In the genomic region with DNA sequence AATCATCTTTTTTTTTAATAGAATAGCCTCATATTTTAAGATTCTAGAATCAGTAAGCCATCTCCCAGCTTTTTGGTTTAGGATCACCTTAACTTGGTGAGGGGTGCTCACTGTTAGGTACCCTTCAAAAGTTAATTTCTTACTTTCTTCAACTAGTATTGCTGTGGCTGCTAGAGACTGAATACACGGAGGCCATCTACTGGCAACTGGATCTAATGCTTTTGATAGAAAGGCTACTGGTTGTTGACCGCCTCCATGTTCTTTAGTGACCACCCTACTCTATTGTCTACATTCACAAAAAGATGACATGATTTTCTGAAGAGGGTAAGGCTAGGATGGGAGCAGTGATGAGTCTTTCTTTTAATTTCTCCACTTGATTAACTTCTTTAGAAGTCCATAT, we compare ENCODE assay signal across 12 cellular contexts. TPM values are rescaled to one million over a fixed set of nuclear protein-coding genes. Genes with fewer than 3 reads are reported as not detected.
DNase-seq lines count a peak whose midpoint lies in the region; ATAC-seq, FAIRE-seq and TF ChIP-seq lines count a peak whose summit lies in the region.
"Had no signal": no experiment of that assay in that cellular context is flagged by ENCODE, and none has a peak within 500 bp of the region (broad histone marks: within the 10 kb centered on the region; RNA-seq: fewer than 3 reads in every experiment).

No MANE protein-coding gene starts in this region.

- H3K27me3 Mint-ChIP-seq in neural crest cell (ENCODE audit: low read depth) = peaks cover 9% of the 10 kb centered on the region
- peaks cover 33% of the 10 kb centered on the region for H3K27me3 Mint-ChIP-seq in activated CD4-positive, alpha-beta memory T cell treated with anti-CD3 and anti-CD28 coated beads, Interleukin-2, amount 10 ng/mL, durations not matched to agents 7 days and 5 days

- H3K9me3 Mint-ChIP-seq in neural crest cell = no peaks in the 10 kb centered on the region
- no peaks in the 10 kb centered on the region for H3K9me3 Mint-ChIP-seq in activated CD4-positive, alpha-beta memory T cell treated with anti-CD3 and anti-CD28 coated beads, Interleukin-2, amount 10 ng/mL, durations not matched to agents 7 days and 5 days
- H3K9me3 Mint-ChIP-seq: memory B cell had no signal

- H3K4me3 ChIP-seq in K562 = no peak overlapping the region
- H3K4me3 ChIP-seq: vagina had no signal

- no peak overlapping the region for H3K4me2 ChIP-seq in K562 (ENCODE audit: insufficient read depth, low read length)

- no peak overlapping the region for H3K4me3 Mint-ChIP-seq in neural crest cell
- H3K4me3 Mint-ChIP-seq in activated CD4-positive, alpha-beta memory T cell treated with anti-CD3 and anti-CD28 coated beads, Interleukin-2, amount 10 ng/mL, durations not matched to agents 7 days and 5 days = no peak overlapping the region
- H3K4me3 Mint-ChIP-seq: memory B cell had no signal

- TF ChIP-seq RAD21 in K562 (CRISPR knock-in tag; conservative IDR thresholded peaks at IDR 0.05 in 1 of 2, IDR thresholded peaks at IDR 0.05 in 1 of 2) = peak; percentile 10 to 59; a peak in 2 of 4 replicates

- no peaks in the 10 kb centered on the region for H3K79me2 ChIP-seq in K562 (ENCODE audit: control insufficient read depth, insufficient read depth, low read length)

- BruUV-seq in K562 (replicated peaks; lab: Mats Ljungman, UMichigan) = no TSS peak

- POLR2A ChIA-PET in K562 (lab: Yijun Ruan, JAX) = interaction anchor here (1.6 kb wide), 1 partner anchor 9 kb away, joined by 6 read pairs; no protein-coding TSS in a partner anchor
- POLR2A ChIA-PET in activated CD4-positive, alpha-beta memory T cell treated with anti-CD3 and anti-CD28 coated beads, Interleukin-2, amount 10 ng/mL, durations not matched to agents 7 days and 5 days (lab: Charles Lee) = interaction anchor here (0.8 kb wide), 1 partner anchor 77 kb away, joined by 3 read pairs; no protein-coding TSS in a partner anchor

- TF ChIP-seq POLR2A in K562 (conservative IDR thresholded peaks at IDR 0.05) = no peak

- no peak overlapping the region for H2AFZ ChIP-seq in K562 (ENCODE audit: low read depth, low read length)

- no peaks in the 10 kb centered on the region for H3K9me1 ChIP-seq in K562 (ENCODE audit: control insufficient read depth, insufficient read depth, low read length)

- no peaks in the 10 kb centered on the region for H3K4me1 Mint-ChIP-seq in neural crest cell
- H3K4me1 Mint-ChIP-seq in activated CD4-positive, alpha-beta memory T cell treated with anti-CD3 and anti-CD28 coated beads, Interleukin-2, amount 10 ng/mL, durations not matched to agents 7 days and 5 days = peaks cover 6% of the 10 kb centered on the region
- H3K4me1 Mint-ChIP-seq: memory B cell had no signal

- no peak overlapping the region for H3K27ac Mint-ChIP-seq in neural crest cell (ENCODE audit: unreplicated experiment)
- no peak overlapping the region for H3K27ac Mint-ChIP-seq in activated CD4-positive, alpha-beta memory T cell treated with anti-CD3 and anti-CD28 coated beads, Interleukin-2, amount 10 ng/mL, durations not matched to agents 7 days and 5 days
- H3K27ac Mint-ChIP-seq: memory B cell had no signal

- DNase-seq in ELR (ENCODE audit: low read depth) = peak; percentile 23
- peak; percentile 49 for DNase-seq in HT-29 (ENCODE audit: low spot score)
- peak in 1 of 4 experiments; percentile 23 for DNase-seq in K562 (ENCODE audit: extremely low read depth in 1 of 4, low spot score in 3 of 4)
- DNase-seq in neural crest cell (ENCODE audit: low read depth, low spot score) = no peak
- no peak for DNase-seq in activated CD4-positive, alpha-beta memory T cell treated with anti-CD3 and anti-CD28 coated beads, Interleukin-2, amount 10 ng/mL, durations not matched to agents 7 days and 5 days
- DNase-seq: activated T-cell treated with anti-CD3 and anti-CD28 coated beads for 4 hours, caudate nucleus, retina had no signal

- intact Hi-C loops in K562 (cut with micrococcal nuclease) = no loop called here

- CTCF ChIA-PET in K562 (lab: Yijun Ruan, JAX; ENCODE audit: low intra/inter-chr PET ratio) = interaction anchor here (0.9 to 1.1 kb wide), 2 partner anchors 32 to 62 kb away, joined by 3 read pairs; a partner anchor contains a TSS
- CTCF ChIA-PET in activated CD4-positive, alpha-beta memory T cell treated with anti-CD3 and anti-CD28 coated beads, Interleukin-2, amount 10 ng/mL, durations not matched to agents 7 days and 5 days (lab: Charles Lee) = interaction anchor here (1.5 kb wide), 1 partner anchor 62 kb away, joined by 6 read pairs; a partner anchor contains a TSS

- H3K27ac ChIP-seq in K562 (ENCODE audit: extremely low read depth, low read depth, low read length) = no peak overlapping the region
- H3K27ac ChIP-seq: vagina had no signal

- TF ChIP-seq CTCF in K562 (IDR thresholded peaks at IDR 0.05 in 2 of 3, conservative IDR thresholded peaks at IDR 0.05 in 1 of 3; ENCODE audit: insufficient read depth in 2 of 3, low read depth in 1 of 3, low read length in 3 of 3) = peak; percentile 22 to 51 (median 33); a peak in 4 of 6 replicates
- TF ChIP-seq CTCF in neural crest cell (conservative IDR thresholded peaks at IDR 0.05) = peak; percentile 45

- H3K36me3 ChIP-seq in K562 (ENCODE audit: control insufficient read depth, insufficient read depth, low read length) = no peaks in the 10 kb centered on the region
- H3K36me3 ChIP-seq: vagina had no signal

- WGBS in K562 (ENCODE audit: insufficient coverage, low coverage, missing lambda C conversion rate) = 7% methylated on average over 2 of the region's 2 CpGs

- no peak for FAIRE-seq in K562 (lab: Jason Lieb, UNC)

- no peaks in the 10 kb centered on the region; the same call in 1 of the 2 replicates for H4K20me1 ChIP-seq in K562 (replicated peaks; ENCODE audit: control insufficient read depth, insufficient read depth, low read length)

- H3K9me3 ChIP-seq in K562 (replicated peaks; ENCODE audit: control insufficient read depth, insufficient read depth, low read depth, low read length) = no peaks in the 10 kb centered on the region
- H3K9me3 ChIP-seq: vagina had no signal

- no peaks in the 10 kb centered on the region for H3K36me3 Mint-ChIP-seq in neural crest cell (ENCODE audit: low read depth)
- no peaks in the 10 kb centered on the region for H3K36me3 Mint-ChIP-seq in activated CD4-positive, alpha-beta memory T cell treated with anti-CD3 and anti-CD28 coated beads, Interleukin-2, amount 10 ng/mL, durations not matched to agents 7 days and 5 days (ENCODE audit: low read depth)
- H3K36me3 Mint-ChIP-seq: memory B cell had no signal

- peaks cover 0 to 3% of the 10 kb centered on the region in 2 experiments; a peak in 2 of 5 replicates for H3K4me1 ChIP-seq in K562 (replicated peaks in 1 of 2; ENCODE audit: control insufficient read depth in 2 of 2, insufficient read depth in 2 of 2, low read length in 2 of 2)
- H3K4me1 ChIP-seq: vagina had no signal

- ATAC-seq in K562 (peak; percentile 55; the same call in 1 of the 3 replicates), GM19467 (IDR thresholded peaks at IDR 0.05; ENCODE audit: unreplicated experiment) (no peak), HG03520 (IDR thresholded peaks at IDR 0.05; ENCODE audit: unreplicated experiment) (no peak)

- in situ Hi-C loops in K562 (cut with MboI) = no loop called here

- H3K9ac ChIP-seq in K562 (ENCODE audit: insufficient read depth in 1 of 2, low read depth in 2 of 2, low read length in 2 of 2) = no peak overlapping the region

- peaks cover 19 to 21% of the 10 kb centered on the region in 2 experiments for H3K27me3 ChIP-seq in K562 (ENCODE audit: control insufficient read depth in 2 of 2, insufficient read depth in 2 of 2, low read length in 2 of 2)
- H3K27me3 ChIP-seq: vagina had no signal

- no peak for TF ChIP-seq EP300 in K562 (IDR thresholded peaks at IDR 0.05; ENCODE audit: low read length)

RNA-seq across cellular contexts. Expression of a gene that starts 16.7 kb away (rescaled TPM):
- 1.1 TPM in 1 of 2 replicates, not detected in the other for total RNA-seq in HT-29 (2014; rRNA removed; shearing (Covaris generic))
- total RNA-seq in K562 (2011; cell fraction: chromatin; rRNA removed; ENCODE audit: low replicate concordance) = not detected in 2 replicates
- total RNA-seq in K562 (2011; cell fraction: nucleolus; rRNA removed) = not detected in 2 replicates
- not detected in 2 replicates for total RNA-seq in K562 (2011; cell fraction: nucleoplasm; rRNA removed)
- not detected in 2 replicates for total RNA-seq in K562 (2014; rRNA removed)
- total RNA-seq in K562 (2014; rRNA removed; fragmentation: Illumina TruSeq; extraction: Trizol) = not detected in 2 replicates
- not detected in 2 replicates for total RNA-seq in K562 (2015; rRNA removed; fragmentation: Illumina TruSeq; extraction: Trizol)
- total RNA-seq in K562 (2021) = not detected in 2 replicates
- polyA plus RNA-seq in K562 (2011; rRNA removed) = not detected in 2 replicates
- polyA plus RNA-seq in K562 (2011; cell fraction: cytosol; rRNA removed) = not detected in 2 replicates
- not detected in 2 replicates for polyA plus RNA-seq in K562 (2011; cell fraction: nucleus; rRNA removed)
- polyA plus RNA-seq in K562 (2012) = not detected in 2 replicates
- not detected in 2 replicates for polyA plus RNA-seq in K562 (2014; fragmentation: Illumina TruSeq; extraction: Trizol)
- not detected for polyA plus RNA-seq in K562 (2014; fragmentation: Nextera tagmentation; extraction: Ambion mirVana)
- polyA plus RNA-seq in K562 (2014; rRNA removed) = not detected in 2 replicates
- not detected in 2 replicates for polyA minus RNA-seq in K562 (2011; rRNA and poly(A)+ RNA removed)
- not detected in 2 replicates for polyA minus RNA-seq in K562 (2011; cell fraction: cytosol; rRNA and poly(A)+ RNA removed)
- polyA minus RNA-seq in K562 (2011; cell fraction: nucleus; rRNA and poly(A)+ RNA removed) = not detected in 2 replicates
- not detected in 2 replicates for total RNA-seq in neural crest cell
- not detected for total RNA-seq in activated CD4-positive, alpha-beta memory T cell treated with anti-CD3 and anti-CD28 coated beads, Interleukin-2, amount 10 ng/mL, durations not matched to agents 7 days and 5 days

RNA-seq across cellular contexts. Expression of a gene that starts 40.6 kb away (rescaled TPM):
- total RNA-seq in HT-29 (2014; rRNA removed; shearing (Covaris generic)) = 2.0 and 7.3 TPM in 2 replicates
- not detected in 2 replicates for total RNA-seq in K562 (2011; cell fraction: chromatin; rRNA removed; ENCODE audit: low replicate concordance)
- total RNA-seq in K562 (2011; cell fraction: nucleolus; rRNA removed) = not detected in 2 replicates
- total RNA-seq in K562 (2011; cell fraction: nucleoplasm; rRNA removed) = not detected in 2 replicates
- total RNA-seq in K562 (2014; rRNA removed) (not detected in 2 replicates), K562 (2014; rRNA removed; fragmentation: Illumina TruSeq; extraction: Trizol) (not detected in 2 replicates), K562 (2015; rRNA removed; fragmentation: Illumina TruSeq; extraction: Trizol) (not detected in 2 replicates), K562 (2021) (not detected in 2 replicates), neural crest cell (not detected in 2 replicates)
- polyA plus RNA-seq in K562 (2011; rRNA removed) (not detected in 2 replicates), K562 (2014; fragmentation: Illumina TruSeq; extraction: Trizol) (not detected in 2 replicates), K562 (2014; fragmentation: Nextera tagmentation; extraction: Ambion mirVana) (not detected), K562 (2014; rRNA removed) (not detected in 2 replicates)
- not detected in 2 replicates for polyA plus RNA-seq in K562 (2011; cell fraction: cytosol; rRNA removed)
- not detected in 2 replicates for polyA plus RNA-seq in K562 (2011; cell fraction: nucleus; rRNA removed)
- polyA plus RNA-seq in K562 (2012) = not detected in 2 replicates
- not detected in 2 replicates for polyA minus RNA-seq in K562 (2011; rRNA and poly(A)+ RNA removed)
- not detected in 2 replicates for polyA minus RNA-seq in K562 (2011; cell fraction: cytosol; rRNA and poly(A)+ RNA removed)
- not detected in 2 replicates for polyA minus RNA-seq in K562 (2011; cell fraction: nucleus; rRNA and poly(A)+ RNA removed)
- under 1 TPM; 0.18 to 0.25 TPM for total RNA-seq in activated CD4-positive, alpha-beta memory T cell treated with anti-CD3 and anti-CD28 coated beads, Interleukin-2, amount 10 ng/mL, durations not matched to agents 7 days and 5 days
- total RNA-seq: vagina had no signal

RNA-seq across cellular contexts. Expression of a gene that starts 51.6 kb away (rescaled TPM):
- total RNA-seq in HT-29 (2014; rRNA removed; shearing (Covaris generic)) = 2.2 and 5.4 TPM in 2 replicates
- total RNA-seq in K562 (2011; cell fraction: chromatin; rRNA removed; ENCODE audit: low replicate concordance) = not detected in 2 replicates
- not detected in 2 replicates for total RNA-seq in K562 (2011; cell fraction: nucleolus; rRNA removed)
- not detected in 2 replicates for total RNA-seq in K562 (2011; cell fraction: nucleoplasm; rRNA removed)
- not detected in 2 replicates for total RNA-seq in K562 (2014; rRNA removed)
- total RNA-seq in K562 (2014; rRNA removed; fragmentation: Illumina TruSeq; extraction: Trizol) = not detected in 2 replicates
- not detected in 2 replicates for total RNA-seq in K562 (2015; rRNA removed; fragmentation: Illumina TruSeq; extraction: Trizol)
- not detected in 2 replicates for total RNA-seq in K562 (2021)
- polyA plus RNA-seq in K562 (2011; rRNA removed) = not detected in 2 replicates
- polyA plus RNA-seq in K562 (2011; cell fraction: cytosol; rRNA removed) = not detected in 2 replicates
- not detected in 2 replicates for polyA plus RNA-seq in K562 (2011; cell fraction: nucleus; rRNA removed)
- 0.14 and 0.18 TPM in 2 replicates for polyA plus RNA-seq in K562 (2012)
- not detected in 2 replicates for polyA plus RNA-seq in K562 (2014; fragmentation: Illumina TruSeq; extraction: Trizol)
- not detected for polyA plus RNA-seq in K562 (2014; fragmentation: Nextera tagmentation; extraction: Ambion mirVana)
- not detected in 2 replicates for polyA plus RNA-seq in K562 (2014; rRNA removed)
- polyA minus RNA-seq in K562 (2011; rRNA and poly(A)+ RNA removed) = not detected in 2 replicates
- polyA minus RNA-seq in K562 (2011; cell fraction: cytosol; rRNA and poly(A)+ RNA removed) = not detected in 2 replicates
- polyA minus RNA-seq in K562 (2011; cell fraction: nucleus; rRNA and poly(A)+ RNA removed) = not detected in 2 replicates
- total RNA-seq in neural crest cell = not detected in 2 replicates
- total RNA-seq in activated CD4-positive, alpha-beta memory T cell treated with anti-CD3 and anti-CD28 coated beads, Interleukin-2, amount 10 ng/mL, durations not matched to agents 7 days and 5 days = not detected
- total RNA-seq: vagina had no signal

Comparison
In these comparisons a context has a peak if more than half of its experiments do, and no peak if none do; other contexts are left out.
1. DNase-seq: peak in ELR (single experiment) and HT-29 (single experiment); none in neural crest cell (single experiment) and activated CD4-positive, alpha-beta memory T cell treated with anti-CD3 and anti-CD28 coated beads, Interleukin-2, amount 10 ng/mL, durations not matched to agents 7 days and 5 days (single experiment).